Comparison of ENCODE assay signal across 2 cellular contexts in the genomic region with DNA sequence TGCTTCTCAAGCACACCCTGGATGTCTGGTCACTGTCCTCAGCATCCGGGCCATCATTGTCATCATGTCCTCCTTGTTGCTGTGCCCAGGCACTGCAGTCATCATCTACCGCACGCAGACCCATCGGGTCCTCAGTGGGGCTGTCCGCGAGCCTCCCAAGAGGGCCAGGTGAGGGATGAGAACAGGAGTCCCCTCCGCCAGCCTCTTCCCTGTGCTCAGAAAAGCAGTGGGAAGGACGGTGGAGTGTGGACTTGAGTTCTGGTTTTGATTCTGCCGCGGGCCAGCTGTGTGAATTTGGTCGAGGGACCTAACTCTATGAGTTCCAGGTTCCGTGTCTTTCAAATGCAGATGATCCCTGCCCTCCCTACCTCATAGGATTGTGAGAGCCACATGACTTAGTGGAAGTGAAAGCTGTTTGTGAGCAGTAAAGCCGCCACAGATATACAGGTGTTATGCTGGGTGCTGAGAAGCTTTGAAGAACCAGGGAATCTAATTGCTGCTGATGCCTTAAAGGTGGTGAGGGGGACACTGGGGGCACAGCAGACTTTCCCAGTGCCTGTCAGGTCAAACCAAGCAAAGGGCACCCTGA.
TF ChIP-seq lines count a peak whose summit lies in the region.

No MANE protein-coding gene starts in this region.

TF ChIP-seq in H1, 55 proteins besides CTCF, POLR2A, EP300 and RAD21:
- TF ChIP-seq FOSL1 (IDR thresholded peaks at IDR 0.05; ENCODE audit: insufficient read depth, low read depth, low read length) (no peak), KDM5A (IDR thresholded peaks at IDR 0.05; ENCODE audit: low read length) (no peak), HDAC2 (IDR thresholded peaks at IDR 0.05; ENCODE audit: borderline replicate concordance in 1 of 2, low read depth in 2 of 2, low read length in 2 of 2) (no peak), ZNF274 (IDR thresholded peaks at IDR 0.05; ENCODE audit: borderline replicate concordance, extremely low read depth, low read length) (no peak), BRCA1 (IDR thresholded peaks at IDR 0.05; ENCODE audit: low read depth, low read length) (no peak), SIRT6 (IDR thresholded peaks at IDR 0.05; ENCODE audit: low read length) (no peak), RNF2 (IDR thresholded peaks at IDR 0.05; ENCODE audit: borderline replicate concordance, low read depth, low read length, missing control alignments, poor library complexity, severe bottlenecking) (no peak), POU5F1 (IDR thresholded peaks at IDR 0.05; ENCODE audit: low read depth, low read length) (no peak)
- TF ChIP-seq, protein P1, sequence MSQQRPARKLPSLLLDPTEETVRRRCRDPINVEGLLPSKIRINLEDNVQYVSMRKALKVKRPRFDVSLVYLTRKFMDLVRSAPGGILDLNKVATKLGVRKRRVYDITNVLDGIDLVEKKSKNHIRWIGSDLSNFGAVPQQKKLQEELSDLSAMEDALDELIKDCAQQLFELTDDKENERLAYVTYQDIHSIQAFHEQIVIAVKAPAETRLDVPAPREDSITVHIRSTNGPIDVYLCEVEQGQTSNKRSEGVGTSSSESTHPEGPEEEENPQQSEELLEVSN (IDR thresholded peaks at IDR 0.05) = no peak
- TF ChIP-seq, protein P2, sequence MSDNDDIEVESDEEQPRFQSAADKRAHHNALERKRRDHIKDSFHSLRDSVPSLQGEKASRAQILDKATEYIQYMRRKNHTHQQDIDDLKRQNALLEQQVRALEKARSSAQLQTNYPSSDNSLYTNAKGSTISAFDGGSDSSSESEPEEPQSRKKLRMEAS (IDR thresholded peaks at IDR 0.05) = no peak

TF ChIP-seq in HepG2, 621 proteins besides CTCF, POLR2A, EP300 and RAD21:
- TF ChIP-seq HNRNPL (IDR thresholded peaks at IDR 0.05; ENCODE audit: low read depth, low read length) (no peak), EHMT2 (IDR thresholded peaks at IDR 0.05; ENCODE audit: borderline replicate concordance, low read depth, low read length) (no peak), SMAD9 (CRISPR knock-in tag; IDR thresholded peaks at IDR 0.05) (no peak), SAP130 (CRISPR knock-in tag; IDR thresholded peaks at IDR 0.05; ENCODE audit: low read depth) (no peak), MED13 (CRISPR knock-in tag; IDR thresholded peaks at IDR 0.05) (no peak), ZNF891 (CRISPR knock-in tag; IDR thresholded peaks at IDR 0.05) (no peak), STAT5B (CRISPR knock-in tag; IDR thresholded peaks at IDR 0.05) (no peak), THAP11 (CRISPR knock-in tag; IDR thresholded peaks at IDR 0.05) (no peak), STAG1 (CRISPR knock-in tag; IDR thresholded peaks at IDR 0.05) (no peak), ZNF121 (CRISPR knock-in tag; IDR thresholded peaks at IDR 0.05) (no peak), FIP1L1 (IDR thresholded peaks at IDR 0.05; ENCODE audit: borderline replicate concordance, insufficient read depth, low read depth, low read length) (no peak), ZBTB20 (CRISPR knock-in tag; IDR thresholded peaks at IDR 0.05; ENCODE audit: borderline replicate concordance, low read depth) (no peak)
- TF ChIP-seq, protein P3, sequence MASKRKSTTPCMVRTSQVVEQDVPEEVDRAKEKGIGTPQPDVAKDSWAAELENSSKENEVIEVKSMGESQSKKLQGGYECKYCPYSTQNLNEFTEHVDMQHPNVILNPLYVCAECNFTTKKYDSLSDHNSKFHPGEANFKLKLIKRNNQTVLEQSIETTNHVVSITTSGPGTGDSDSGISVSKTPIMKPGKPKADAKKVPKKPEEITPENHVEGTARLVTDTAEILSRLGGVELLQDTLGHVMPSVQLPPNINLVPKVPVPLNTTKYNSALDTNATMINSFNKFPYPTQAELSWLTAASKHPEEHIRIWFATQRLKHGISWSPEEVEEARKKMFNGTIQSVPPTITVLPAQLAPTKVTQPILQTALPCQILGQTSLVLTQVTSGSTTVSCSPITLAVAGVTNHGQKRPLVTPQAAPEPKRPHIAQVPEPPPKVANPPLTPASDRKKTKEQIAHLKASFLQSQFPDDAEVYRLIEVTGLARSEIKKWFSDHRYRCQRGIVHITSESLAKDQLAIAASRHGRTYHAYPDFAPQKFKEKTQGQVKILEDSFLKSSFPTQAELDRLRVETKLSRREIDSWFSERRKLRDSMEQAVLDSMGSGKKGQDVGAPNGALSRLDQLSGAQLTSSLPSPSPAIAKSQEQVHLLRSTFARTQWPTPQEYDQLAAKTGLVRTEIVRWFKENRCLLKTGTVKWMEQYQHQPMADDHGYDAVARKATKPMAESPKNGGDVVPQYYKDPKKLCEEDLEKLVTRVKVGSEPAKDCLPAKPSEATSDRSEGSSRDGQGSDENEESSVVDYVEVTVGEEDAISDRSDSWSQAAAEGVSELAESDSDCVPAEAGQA (IDR thresholded peaks at IDR 0.05; ENCODE audit: low read depth) = no peak
- TF ChIP-seq, protein P3 (CRISPR knock-in tag; IDR thresholded peaks at IDR 0.05; ENCODE audit: borderline replicate concordance) = no peak
- TF ChIP-seq, protein P4, sequence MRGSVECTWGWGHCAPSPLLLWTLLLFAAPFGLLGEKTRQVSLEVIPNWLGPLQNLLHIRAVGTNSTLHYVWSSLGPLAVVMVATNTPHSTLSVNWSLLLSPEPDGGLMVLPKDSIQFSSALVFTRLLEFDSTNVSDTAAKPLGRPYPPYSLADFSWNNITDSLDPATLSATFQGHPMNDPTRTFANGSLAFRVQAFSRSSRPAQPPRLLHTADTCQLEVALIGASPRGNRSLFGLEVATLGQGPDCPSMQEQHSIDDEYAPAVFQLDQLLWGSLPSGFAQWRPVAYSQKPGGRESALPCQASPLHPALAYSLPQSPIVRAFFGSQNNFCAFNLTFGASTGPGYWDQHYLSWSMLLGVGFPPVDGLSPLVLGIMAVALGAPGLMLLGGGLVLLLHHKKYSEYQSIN (CRISPR knock-in tag; IDR thresholded peaks at IDR 0.05; ENCODE audit: borderline replicate concordance) = no peak
- TF ChIP-seq, protein P5, sequence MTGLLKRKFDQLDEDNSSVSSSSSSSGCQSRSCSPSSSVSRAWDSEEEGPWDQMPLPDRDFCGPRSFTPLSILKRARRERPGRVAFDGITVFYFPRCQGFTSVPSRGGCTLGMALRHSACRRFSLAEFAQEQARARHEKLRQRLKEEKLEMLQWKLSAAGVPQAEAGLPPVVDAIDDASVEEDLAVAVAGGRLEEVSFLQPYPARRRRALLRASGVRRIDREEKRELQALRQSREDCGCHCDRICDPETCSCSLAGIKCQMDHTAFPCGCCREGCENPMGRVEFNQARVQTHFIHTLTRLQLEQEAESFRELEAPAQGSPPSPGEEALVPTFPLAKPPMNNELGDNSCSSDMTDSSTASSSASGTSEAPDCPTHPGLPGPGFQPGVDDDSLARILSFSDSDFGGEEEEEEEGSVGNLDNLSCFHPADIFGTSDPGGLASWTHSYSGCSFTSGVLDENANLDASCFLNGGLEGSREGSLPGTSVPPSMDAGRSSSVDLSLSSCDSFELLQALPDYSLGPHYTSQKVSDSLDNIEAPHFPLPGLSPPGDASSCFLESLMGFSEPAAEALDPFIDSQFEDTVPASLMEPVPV (CRISPR knock-in tag; IDR thresholded peaks at IDR 0.05) = no peak
- TF ChIP-seq, protein P6, sequence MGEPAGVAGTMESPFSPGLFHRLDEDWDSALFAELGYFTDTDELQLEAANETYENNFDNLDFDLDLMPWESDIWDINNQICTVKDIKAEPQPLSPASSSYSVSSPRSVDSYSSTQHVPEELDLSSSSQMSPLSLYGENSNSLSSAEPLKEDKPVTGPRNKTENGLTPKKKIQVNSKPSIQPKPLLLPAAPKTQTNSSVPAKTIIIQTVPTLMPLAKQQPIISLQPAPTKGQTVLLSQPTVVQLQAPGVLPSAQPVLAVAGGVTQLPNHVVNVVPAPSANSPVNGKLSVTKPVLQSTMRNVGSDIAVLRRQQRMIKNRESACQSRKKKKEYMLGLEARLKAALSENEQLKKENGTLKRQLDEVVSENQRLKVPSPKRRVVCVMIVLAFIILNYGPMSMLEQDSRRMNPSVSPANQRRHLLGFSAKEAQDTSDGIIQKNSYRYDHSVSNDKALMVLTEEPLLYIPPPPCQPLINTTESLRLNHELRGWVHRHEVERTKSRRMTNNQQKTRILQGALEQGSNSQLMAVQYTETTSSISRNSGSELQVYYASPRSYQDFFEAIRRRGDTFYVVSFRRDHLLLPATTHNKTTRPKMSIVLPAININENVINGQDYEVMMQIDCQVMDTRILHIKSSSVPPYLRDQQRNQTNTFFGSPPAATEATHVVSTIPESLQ (CRISPR knock-in tag; conservative IDR thresholded peaks at IDR 0.05) = no peak
